In genomic region chr20:63017076-63017825, GRCh38 we compare ENCODE assay signal across 18 cellular contexts. TPM values are rescaled to one million over a fixed set of nuclear protein-coding genes. Genes with fewer than 3 reads are reported as not detected.
"Had no signal": no experiment of that assay in that cellular context is flagged by ENCODE, and none has a peak within 500 bp of the region (broad histone marks: within the 10 kb centered on the region; RNA-seq: fewer than 3 reads in every experiment).

No MANE protein-coding gene starts in this region.

- H3K27ac Mint-ChIP-seq: activated CD4-positive, alpha-beta memory T cell treated with anti-CD3 and anti-CD28 coated beads for 36 hours; activated naive CD8-positive, alpha-beta T cell; natural killer cell; progenitor cell of endocrine pancreas had no signal

- ATAC-seq: activated T-cell treated with anti-CD3 and anti-CD28 coated beads, Interleukin-2, amount 50 U/mL, for 4 hours had no signal

- H3K4me1 Mint-ChIP-seq: natural killer cell had no signal

- H3K4me3 ChIP-seq: stomach, thoracic aorta had no signal

- H3K4me1 ChIP-seq: stomach had no signal

- H3K4me3 Mint-ChIP-seq: activated CD4-positive, alpha-beta memory T cell treated with anti-CD3 and anti-CD28 coated beads for 36 hours; activated naive CD8-positive, alpha-beta T cell; activated T-cell treated with anti-CD3 and anti-CD28 coated beads, Interleukin-2, amount 50 U/mL, for 4 hours; natural killer cell had no signal

- DNase-seq: activated CD4-positive, alpha-beta memory T cell treated with anti-CD3 and anti-CD28 coated beads for 36 hours; activated CD4-positive, CD25-positive, alpha-beta regulatory T cell treated with anti-CD3 and anti-CD28 coated beads, Interleukin-2, amount 50 U/mL, for 72 hours; activated effector memory CD4-positive, alpha-beta T cell treated with anti-CD3 and anti-CD28 coated beads, Interleukin-2, amount 50 U/mL, for 16 hours; activated T-cell treated with anti-CD3 and anti-CD28 coated beads, Interleukin-2, amount 50 U/mL, for 4 hours; amygdala; natural killer cell; nucleus accumbens; stimulated activated CD4-positive, alpha-beta T cell treated with anti-CD3 and anti-CD28 coated beads, Interleukin-12 subunit alpha, Interleukin-12 subunit beta, amount 100 ng/mL, for 4 hours; stimulated activated CD4-positive, alpha-beta T cell treated with anti-CD3 and anti-CD28 coated beads, Interleukin-2, amount 100 ng/mL, for 48 hours; stomach; T-helper 9 cell had no signal

- H3K36me3 ChIP-seq: stomach, thoracic aorta had no signal

- H3K27ac ChIP-seq: stomach, thoracic aorta had no signal

RNA-seq across cellular contexts. Expression of gene BHLHE23, which starts 10.5 kb away (rescaled TPM):
- total RNA-seq: activated CD4-positive, alpha-beta memory T cell treated with anti-CD3 and anti-CD28 coated beads for 36 hours; activated T-cell treated with anti-CD3 and anti-CD28 coated beads, Interleukin-2, amount 50 U/mL, for 4 hours; cerebellum; dermis microvascular lymphatic vessel endothelial cell; mucosa of gallbladder; natural killer cell; progenitor cell of endocrine pancreas; thoracic aorta had no signal
- polyA plus RNA-seq: esophagus, stomach had no signal
